1 cellular context compared by ENCODE assay signal in genomic region chr15:78540135-78540954, GRCh38.
A peak's percentile ranks its signal among the peaks of the same experiment; 100 is the strongest.
TF ChIP-seq lines count a peak whose summit lies in the region.

Gene PSMA4, plus strand, starts transcription at chr15:78540444. Its CDS starts 1,484 bp downstream, at chr15:78541928.

TF ChIP-seq in K562, 482 proteins besides CTCF, POLR2A, EP300 and RAD21 (continued from another document):
- TF ChIP-seq MGA (IDR thresholded peaks at IDR 0.05) = peak; percentile 51; the same call in 1 of the 2 replicates
- peak; percentile 58; the same call in 1 of the 2 replicates for TF ChIP-seq HNRNPL (IDR thresholded peaks at IDR 0.05; ENCODE audit: low read depth, low read length)
- peak; percentile 47; the same call in 1 of the 2 replicates for TF ChIP-seq ZFP91 (CRISPR knock-in tag; IDR thresholded peaks at IDR 0.05)
- TF ChIP-seq ATF6 (CRISPR knock-in tag; IDR thresholded peaks at IDR 0.05) = 0 out of 2 replicates have a peak, but pooled peaks have one; percentile 78
- TF ChIP-seq ATF7 (IDR thresholded peaks at IDR 0.05) = peak; percentile 44; the same call in 1 of the 2 replicates
- TF ChIP-seq TEAD4 (IDR thresholded peaks at IDR 0.05; ENCODE audit: low read length) = no peak
- no peak for TF ChIP-seq TEAD4 (CRISPR knock-in tag; IDR thresholded peaks at IDR 0.05; ENCODE audit: borderline replicate concordance)
- TF ChIP-seq ZSCAN32 (CRISPR knock-in tag; IDR thresholded peaks at IDR 0.05) = no peak
- no peak for TF ChIP-seq ZNF655 (CRISPR knock-in tag; IDR thresholded peaks at IDR 0.05)
- peak; percentile 95 for TF ChIP-seq ELF1 (tag; IDR thresholded peaks at IDR 0.05)
- 0 out of 2 replicates have a peak, but pooled peaks have one; percentile 68 for TF ChIP-seq POLR2AphosphoS2 (IDR thresholded peaks at IDR 0.05; ENCODE audit: low read length)
- TF ChIP-seq VEZF1 (CRISPR knock-in tag; IDR thresholded peaks at IDR 0.05) = peak; percentile 99
